In the genomic region with DNA sequence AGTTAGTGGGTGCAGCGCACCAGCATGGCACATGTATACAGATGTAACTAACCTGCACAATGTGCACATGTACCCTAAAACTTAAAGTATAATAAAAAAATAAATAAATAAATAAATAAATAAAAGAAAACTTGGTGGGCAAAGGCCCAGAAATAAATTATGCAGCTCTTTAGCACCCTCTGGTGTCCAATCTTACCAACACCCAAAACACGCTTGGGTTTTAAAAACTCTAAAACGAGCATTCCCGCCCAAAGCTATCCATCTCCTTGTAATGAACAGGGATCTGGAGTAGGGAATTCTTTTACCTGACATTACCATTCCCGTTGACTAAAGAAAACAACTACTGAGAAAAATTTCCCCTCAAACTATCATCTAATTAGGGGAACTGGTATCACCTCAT, we compare ENCODE assay signal across 2 cellular contexts.
TF ChIP-seq lines count a peak whose summit lies in the region.

No MANE protein-coding gene starts in this region.

TF ChIP-seq in IMR-90, 13 proteins besides CTCF, POLR2A, EP300 and RAD21:
- peak; percentile 35 for TF ChIP-seq SMC3 (IDR thresholded peaks at IDR 0.05; ENCODE audit: low read depth, low read length)
- no peak for TF ChIP-seq CHD1 (IDR thresholded peaks at IDR 0.05; ENCODE audit: low read depth, low read length)

TF ChIP-seq in K562, 482 proteins besides CTCF, POLR2A, EP300 and RAD21:
- TF ChIP-seq ZNF282 (CRISPR knock-in tag; IDR thresholded peaks at IDR 0.05) (no peak), DMBX1 (CRISPR knock-in tag; IDR thresholded peaks at IDR 0.05; ENCODE audit: borderline replicate concordance) (no peak), NR2C2 (CRISPR knock-in tag; IDR thresholded peaks at IDR 0.05) (no peak), NR2C2 (tag; IDR thresholded peaks at IDR 0.05) (no peak), CTBP1 (IDR thresholded peaks at IDR 0.05; ENCODE audit: borderline replicate concordance) (no peak), ZNF354B (CRISPR knock-in tag; IDR thresholded peaks at IDR 0.05) (no peak), TGIF2 (CRISPR knock-in tag; IDR thresholded peaks at IDR 0.05) (no peak), HDGF (IDR thresholded peaks at IDR 0.05) (no peak), NCOA4 (IDR thresholded peaks at IDR 0.05; ENCODE audit: partially characterized antibody) (no peak), JUNB (CRISPR knock-in tag; conservative IDR thresholded peaks at IDR 0.05) (no peak), FOSL1 (tag; conservative IDR thresholded peaks at IDR 0.05) (no peak), SLC30A9 (CRISPR knock-in tag; IDR thresholded peaks at IDR 0.05) (no peak), ERF (CRISPR knock-in tag; IDR thresholded peaks at IDR 0.05) (no peak), GATA2 (CRISPR knock-in tag; IDR thresholded peaks at IDR 0.05) (no peak), CREM (IDR thresholded peaks at IDR 0.05; ENCODE audit: low read depth) (no peak), SUPT5H (IDR thresholded peaks at IDR 0.05) (no peak), LARP7 (IDR thresholded peaks at IDR 0.05) (no peak), ZNF766 (CRISPR knock-in tag; conservative IDR thresholded peaks at IDR 0.05) (no peak)
- TF ChIP-seq, protein P1, sequence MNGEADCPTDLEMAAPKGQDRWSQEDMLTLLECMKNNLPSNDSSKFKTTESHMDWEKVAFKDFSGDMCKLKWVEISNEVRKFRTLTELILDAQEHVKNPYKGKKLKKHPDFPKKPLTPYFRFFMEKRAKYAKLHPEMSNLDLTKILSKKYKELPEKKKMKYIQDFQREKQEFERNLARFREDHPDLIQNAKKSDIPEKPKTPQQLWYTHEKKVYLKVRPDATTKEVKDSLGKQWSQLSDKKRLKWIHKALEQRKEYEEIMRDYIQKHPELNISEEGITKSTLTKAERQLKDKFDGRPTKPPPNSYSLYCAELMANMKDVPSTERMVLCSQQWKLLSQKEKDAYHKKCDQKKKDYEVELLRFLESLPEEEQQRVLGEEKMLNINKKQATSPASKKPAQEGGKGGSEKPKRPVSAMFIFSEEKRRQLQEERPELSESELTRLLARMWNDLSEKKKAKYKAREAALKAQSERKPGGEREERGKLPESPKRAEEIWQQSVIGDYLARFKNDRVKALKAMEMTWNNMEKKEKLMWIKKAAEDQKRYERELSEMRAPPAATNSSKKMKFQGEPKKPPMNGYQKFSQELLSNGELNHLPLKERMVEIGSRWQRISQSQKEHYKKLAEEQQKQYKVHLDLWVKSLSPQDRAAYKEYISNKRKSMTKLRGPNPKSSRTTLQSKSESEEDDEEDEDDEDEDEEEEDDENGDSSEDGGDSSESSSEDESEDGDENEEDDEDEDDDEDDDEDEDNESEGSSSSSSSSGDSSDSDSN (IDR thresholded peaks at IDR 0.05; ENCODE audit: borderline replicate concordance in 1 of 2, low read depth in 2 of 2, low read length in 2 of 2), result no peak
